In the genomic region with DNA sequence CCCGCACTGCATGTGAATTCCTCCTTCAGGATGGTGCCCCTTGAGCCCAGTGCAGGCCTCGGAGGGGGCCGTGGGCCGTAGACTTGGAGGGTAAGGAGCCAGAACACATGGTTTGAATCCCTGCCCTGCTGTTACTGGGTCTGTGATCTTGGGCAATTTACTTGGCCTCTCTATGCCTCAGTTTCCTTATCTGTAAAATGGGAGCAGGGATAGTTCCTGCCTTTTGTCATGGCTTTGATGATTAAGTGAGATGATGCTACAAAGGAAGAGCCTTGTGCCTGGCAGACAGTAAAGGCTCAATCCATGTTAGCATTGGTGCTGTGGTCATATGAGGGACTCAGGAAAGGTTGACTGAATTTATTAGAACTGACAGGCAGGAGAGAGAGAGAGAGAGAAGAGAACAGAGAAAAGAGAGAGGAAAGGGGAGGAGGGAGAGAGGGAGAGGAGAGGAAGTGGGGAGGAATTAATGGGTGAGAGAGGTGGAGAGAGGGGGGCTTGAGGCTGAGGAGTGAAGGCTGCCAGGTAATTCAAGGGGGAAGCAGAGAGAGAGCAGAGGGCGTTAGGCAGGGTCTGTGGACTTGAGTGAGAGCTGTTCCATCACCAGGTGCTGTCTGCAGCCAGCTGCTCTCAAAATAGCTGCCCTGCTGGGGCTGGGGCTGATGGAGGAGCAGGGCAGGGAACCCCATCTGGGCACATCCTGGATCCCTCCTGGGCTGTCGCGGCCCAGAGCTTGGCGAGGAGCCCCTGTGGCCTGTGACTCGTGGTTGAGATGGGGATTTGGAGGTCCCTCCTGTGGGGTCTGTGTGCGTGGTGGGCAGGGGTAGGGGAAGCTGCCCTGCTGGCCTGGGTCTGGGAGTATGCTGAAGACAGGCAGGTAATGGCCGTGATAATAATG, we compare ENCODE assay signal across 22 cellular contexts. TPM values are rescaled to one million over a fixed set of nuclear protein-coding genes. Genes with fewer than 3 reads are reported as not detected.
DNase-seq lines count a peak whose midpoint lies in the region; ATAC-seq and TF ChIP-seq lines count a peak whose summit lies in the region.
"Had no signal": no experiment of that assay in that cellular context is flagged by ENCODE, and none has a peak within 500 bp of the region (broad histone marks: within the 10 kb centered on the region; RNA-seq: fewer than 3 reads in every experiment).

No MANE protein-coding gene starts in this region.

- no peaks in the 10 kb centered on the region for H3K27me3 Mint-ChIP-seq in activated CD8-positive, alpha-beta T cell treated with anti-CD3 and anti-CD28 coated beads for 36 hours
- H3K27me3 Mint-ChIP-seq in nephron progenitor cell (ENCODE audit: low read depth, poor library complexity): peaks cover 6% of the 10 kb centered on the region
- no peaks in the 10 kb centered on the region for H3K27me3 Mint-ChIP-seq in chondrocyte (ENCODE audit: low read depth)
- H3K27me3 Mint-ChIP-seq: stimulated activated naive CD8-positive, alpha-beta T cell treated with anti-CD3 and anti-CD28 coated beads, Interleukin-15, Interleukin-2, amounts not matched to agents 100 ng/mL and 50 ng/mL, for 24 hours had no signal

- intact Hi-C loops in activated CD8-positive, alpha-beta T cell treated with anti-CD3 and anti-CD28 coated beads for 36 hours (cut with micrococcal nuclease): no loop called here

- no peaks in the 10 kb centered on the region for H3K4me1 Mint-ChIP-seq in activated CD8-positive, alpha-beta T cell treated with anti-CD3 and anti-CD28 coated beads for 36 hours (ENCODE audit: low read depth)
- H3K4me1 Mint-ChIP-seq in nephron progenitor cell: peaks cover 50% of the 10 kb centered on the region
- peaks cover 26% of the 10 kb centered on the region for H3K4me1 Mint-ChIP-seq in chondrocyte (ENCODE audit: low read depth)

- CTCF ChIA-PET in activated CD8-positive, alpha-beta T cell treated with anti-CD3 and anti-CD28 coated beads for 36 hours (lab: Charles Lee): no interaction called here

- no peak overlapping the region for H3K4me3 ChIP-seq in WERI-Rb-1 (ENCODE audit: low read depth, low read length)
- H3K4me3 ChIP-seq: ovary, right atrium auricular region, tibial artery had no signal

- TF ChIP-seq CTCF in activated CD8-positive, alpha-beta T cell treated with anti-CD3 and anti-CD28 coated beads for 36 hours (IDR thresholded peaks at IDR 0.05): no peak
- TF ChIP-seq CTCF in nephron progenitor cell (IDR thresholded peaks at IDR 0.05) (no peak), WERI-Rb-1 (IDR thresholded peaks at IDR 0.05; ENCODE audit: low read depth, low read length) (no peak), chondrocyte (IDR thresholded peaks at IDR 0.05) (no peak)

- POLR2A ChIA-PET in activated CD8-positive, alpha-beta T cell treated with anti-CD3 and anti-CD28 coated beads for 36 hours (lab: Charles Lee): no interaction called here

- H3K9me3 Mint-ChIP-seq in activated CD8-positive, alpha-beta T cell treated with anti-CD3 and anti-CD28 coated beads for 36 hours: no peaks in the 10 kb centered on the region
- H3K9me3 Mint-ChIP-seq in nephron progenitor cell (no peaks in the 10 kb centered on the region), chondrocyte (ENCODE audit: low read depth) (no peaks in the 10 kb centered on the region)

- peaks cover 7% of the 10 kb centered on the region for H3K36me3 ChIP-seq in WERI-Rb-1
- H3K36me3 ChIP-seq: ovary, right atrium auricular region had no signal

- H3K27ac Mint-ChIP-seq in activated CD8-positive, alpha-beta T cell treated with anti-CD3 and anti-CD28 coated beads for 36 hours: peak overlapping the region; percentile 1
- peak overlapping the region; percentile 75 for H3K27ac Mint-ChIP-seq in nephron progenitor cell
- H3K27ac Mint-ChIP-seq in chondrocyte (ENCODE audit: unreplicated experiment): no peak overlapping the region
- H3K27ac Mint-ChIP-seq: stimulated activated naive CD8-positive, alpha-beta T cell treated with anti-CD3 and anti-CD28 coated beads, Interleukin-15, Interleukin-2, amounts not matched to agents 100 ng/mL and 50 ng/mL, for 24 hours had no signal

- no peaks in the 10 kb centered on the region for H3K27me3 ChIP-seq in WERI-Rb-1 (ENCODE audit: insufficient read depth, low read depth, severe bottlenecking)
- H3K27me3 ChIP-seq: ovary, right atrium auricular region, tibial artery had no signal

- peaks cover 23% of the 10 kb centered on the region for H3K36me3 Mint-ChIP-seq in activated CD8-positive, alpha-beta T cell treated with anti-CD3 and anti-CD28 coated beads for 36 hours (ENCODE audit: low read depth)
- H3K36me3 Mint-ChIP-seq in nephron progenitor cell (ENCODE audit: low read depth) (peaks cover 15% of the 10 kb centered on the region), chondrocyte (ENCODE audit: low read depth) (no peaks in the 10 kb centered on the region)

- H3K4me3 Mint-ChIP-seq in activated CD8-positive, alpha-beta T cell treated with anti-CD3 and anti-CD28 coated beads for 36 hours: no peak overlapping the region
- H3K4me3 Mint-ChIP-seq in nephron progenitor cell (no peak overlapping the region), chondrocyte (ENCODE audit: unreplicated experiment) (no peak overlapping the region)
- H3K4me3 Mint-ChIP-seq: stimulated activated naive CD8-positive, alpha-beta T cell treated with anti-CD3 and anti-CD28 coated beads, Interleukin-15, Interleukin-2, amounts not matched to agents 100 ng/mL and 50 ng/mL, for 24 hours had no signal

- no peaks in the 10 kb centered on the region for H3K9me3 ChIP-seq in WERI-Rb-1 (ENCODE audit: severe bottlenecking)
- H3K9me3 ChIP-seq: ovary, right atrium auricular region, tibial artery had no signal

- no peak for ATAC-seq in activated CD8-positive, alpha-beta T cell treated with anti-CD3 and anti-CD28 coated beads for 36 hours
- no peak for ATAC-seq in HG02571 (IDR thresholded peaks at IDR 0.05; ENCODE audit: unreplicated experiment)
- ATAC-seq: Panc1 had no signal

- H3K27ac ChIP-seq in WERI-Rb-1: no peak overlapping the region
- H3K27ac ChIP-seq: HL-60, ovary, right atrium auricular region, tibial artery had no signal

- DNase-seq in NCI-H1417 (lab: John Stamatoyannopoulos, UW) (peak in 2 of 3 experiments; percentile 9 to 45), NCI-H1417 treated with DMSO at 0.1 percent for 48 hours (lab: John Stamatoyannopoulos, UW) (no peak), COR-L47 (lab: John Stamatoyannopoulos, UW) (peak; percentile 40), nephron progenitor cell (no peak), WERI-Rb-1 (no peak), chondrocyte (ENCODE audit: low spot score) (no peak)
- DNase-seq in activated CD8-positive, alpha-beta T cell treated with anti-CD3 and anti-CD28 coated beads for 36 hours: no peak
- DNase-seq: activated CD4-positive, alpha-beta T cell treated with anti-CD3 and anti-CD28 coated beads for 48 hours; activated effector memory CD4-positive, alpha-beta T cell treated with Interleukin-2 at 50 U/mL for 16 hours; cortex of kidney; MM.1S; NCI-H1694 treated with DMSO at 0.1 percent for 48 hours; NCI-H345; ovary; stimulated activated CD4-positive, alpha-beta T cell treated with anti-CD3 and anti-CD28 coated beads, Interleukin-12 subunit alpha, Interleukin-12 subunit beta, amount 100 ng/mL, for 4 hours; stimulated activated CD4-positive, alpha-beta T cell treated with anti-CD3 and anti-CD28 coated beads, Interleukin-4, amount 100 ng/mL, for 4 hours; tibial artery had no signal

RNA-seq across cellular contexts. Expression of gene MCM5, which starts 44.1 kb away (rescaled TPM):
- total RNA-seq in activated CD8-positive, alpha-beta T cell treated with anti-CD3 and anti-CD28 coated beads for 36 hours: 100 to 1,000 TPM; 318 to 319 TPM
- 13.3 to 49.6 TPM (median 14.4 TPM) in 3 replicates for total RNA-seq in chondrocyte

Comparison
In these comparisons a context has a peak if more than half of its experiments do, and no peak if none do; other contexts are left out.
1. DNase-seq: peak in NCI-H1417 (2 of 3) and COR-L47 (single experiment); none in NCI-H1417 treated with DMSO at 0.1 percent for 48 hours (single experiment), activated CD8-positive, alpha-beta T cell treated with anti-CD3 and anti-CD28 coated beads for 36 hours (single experiment), nephron progenitor cell (single experiment), WERI-Rb-1 (single experiment) and chondrocyte (single experiment).